ENCODE assay signal across 8 cellular contexts in genomic region chr9:73151653-73152382, GRCh38. TPM values are rescaled to one million over a fixed set of nuclear protein-coding genes. Genes with fewer than 3 reads are reported as not detected.
A peak's percentile ranks its signal among the peaks of the same experiment; 100 is the strongest.
DNase-seq lines count a peak whose midpoint lies in the region; ATAC-seq and TF ChIP-seq lines count a peak whose summit lies in the region.

Gene ANXA1, plus strand, starts transcription at chr9:73151865. Its CDS starts 6,671 bp downstream, at chr9:73158536.

- ATAC-seq in heart left ventricle (peak; percentile 62 to 90 (median 82)), gastrocnemius medialis (peak; percentile 73 to 75)

- no peaks in the 10 kb centered on the region for H3K9me3 ChIP-seq in heart left ventricle
- H3K9me3 ChIP-seq in gastrocnemius medialis: no peaks in the 10 kb centered on the region

- no peak for TF ChIP-seq RAD21 in Ishikawa (IDR thresholded peaks at IDR 0.05; ENCODE audit: low read depth)

- WGBS in heart left ventricle, 4 donors: 6 to 21% (median 19%) methylated on average over 1 of the region's 1 CpG

- H3K36me3 ChIP-seq in heart left ventricle (peaks cover 0 to 5% (median 0%) of the 10 kb centered on the region in 9 donors), gastrocnemius medialis (no peaks in the 10 kb centered on the region)

- H3K4me3 ChIP-seq in heart left ventricle (peak within 1 kb of the TSS; percentile 16 to 70 (median 53)), gastrocnemius medialis (peak within 1 kb of the TSS; percentile 46 to 55 (median 51))

- H3K27me3 ChIP-seq in heart left ventricle (no peaks in the 10 kb centered on the region), gastrocnemius medialis (no peaks in the 10 kb centered on the region)

- peak within 1 kb of the TSS; percentile 82 for H3K4me3 Mint-ChIP-seq in activated naive CD8-positive, alpha-beta T cell treated with anti-CD3 and anti-CD28 coated beads for 36 hours

- H3K36me3 Mint-ChIP-seq in activated naive CD8-positive, alpha-beta T cell treated with anti-CD3 and anti-CD28 coated beads for 36 hours: peaks cover 8% of the 10 kb centered on the region

- no peaks in the 10 kb centered on the region for H3K27me3 Mint-ChIP-seq in activated naive CD8-positive, alpha-beta T cell treated with anti-CD3 and anti-CD28 coated beads for 36 hours

- H3K4me1 Mint-ChIP-seq in activated naive CD8-positive, alpha-beta T cell treated with anti-CD3 and anti-CD28 coated beads for 36 hours: peaks cover 77% of the 10 kb centered on the region

- H3K27ac Mint-ChIP-seq in activated naive CD8-positive, alpha-beta T cell treated with anti-CD3 and anti-CD28 coated beads for 36 hours: peak within 1 kb of the TSS; percentile 87

- 0 out of 2 replicates have a peak, but pooled peaks have one; percentile 18 for TF ChIP-seq EP300 in Ishikawa (IDR thresholded peaks at IDR 0.05; ENCODE audit: borderline replicate concordance)

- in situ Hi-C loops in gastrocnemius medialis (cut with MboI; ENCODE audit: low sequenced_read_pairs in 4 of 4): no loop called here

- intact Hi-C loops in heart left ventricle (cut with DNase I) (loop anchor here in 3 of 10 donors (1.0 to 10.0 kb wide), 3 partner anchors 19 to 787 kb away; partner anchors contain the start of gene ZFAND5 (in 1 of the 3)), gastrocnemius medialis (cut with DNase I; ENCODE audit: low total_unique reads) (loop anchor here (1.0 kb wide), 1 partner anchor 20 kb away; no protein-coding TSS in a partner anchor), posterior cingulate gyrus (cut with DNase I) (no loop called here)

- DNase-seq in AG09319 (ENCODE audit: extremely low read depth, low read depth): peak; percentile 77
- no peak for DNase-seq in activated naive CD8-positive, alpha-beta T cell treated with anti-CD3 and anti-CD28 coated beads for 36 hours
- DNase-seq in heart left ventricle: peak in 1 of 5 donors; percentile 13
- no peak for DNase-seq in gastrocnemius medialis
- no peak for DNase-seq in NCI-H2196 treated with DMSO at 0.1 percent for 48 hours (lab: John Stamatoyannopoulos, UW; ENCODE audit: unreplicated experiment)
- no peak for DNase-seq in posterior cingulate gyrus
- DNase-seq in activated effector memory CD4-positive, alpha-beta T cell treated with Interleukin-2 at 50 U/mL for 16 hours: no peak

- H3K27ac ChIP-seq in heart left ventricle (peak within 1 kb of the TSS; percentile 18 to 89 (median 76)), gastrocnemius medialis (peak within 1 kb of the TSS; percentile 45 to 68 (median 66))

- peaks cover 1% of the 10 kb centered on the region for H3K9me3 Mint-ChIP-seq in activated naive CD8-positive, alpha-beta T cell treated with anti-CD3 and anti-CD28 coated beads for 36 hours

- TF ChIP-seq POLR2A in heart left ventricle (IDR thresholded peaks at IDR 0.05) (peak in 1 of 2 donors; percentile 88), gastrocnemius medialis (IDR thresholded peaks at IDR 0.05) (peak; percentile 46 to 70)

- H3K4me1 ChIP-seq in heart left ventricle (peaks cover 0 to 72% (median 31%) of the 10 kb centered on the region in 12 donors), gastrocnemius medialis (peaks cover 17 to 32% of the 10 kb centered on the region in 2 donors)

- no peak for TF ChIP-seq CTCF in AG09319 (IDR thresholded peaks at IDR 0.05; ENCODE audit: low read depth, low read length)
- no peak for TF ChIP-seq CTCF in heart left ventricle (IDR thresholded peaks at IDR 0.05)
- TF ChIP-seq CTCF in gastrocnemius medialis (IDR thresholded peaks at IDR 0.05 in 4 of 5, conservative IDR thresholded peaks at IDR 0.05 in 1 of 5): no peak

TF ChIP-seq in Ishikawa, 13 proteins besides CTCF, POLR2A, EP300 and RAD21:
- TF ChIP-seq ZBTB7A (IDR thresholded peaks at IDR 0.05; ENCODE audit: low read depth): no peak
- TF ChIP-seq CEBPB (IDR thresholded peaks at IDR 0.05): peak; percentile 74

RNA-seq across cellular contexts. Expression of gene ANXA1, which starts in this region (rescaled TPM):
- total RNA-seq in activated naive CD8-positive, alpha-beta T cell treated with anti-CD3 and anti-CD28 coated beads for 36 hours: 10 to 100 TPM; 34.3 to 35.1 TPM
- 100 to 1,000 TPM in 3 of 9 donors, 10 to 100 TPM in 6; 29.4 to 139 (median 51.1) TPM for total RNA-seq in heart left ventricle
- polyA plus RNA-seq in heart left ventricle: 10 to 100 TPM; 52.7 to 89.9 TPM
- total RNA-seq in gastrocnemius medialis: 10 to 100 TPM; 22.2 to 41.7 (median 31.1) TPM
